In the genomic region with DNA sequence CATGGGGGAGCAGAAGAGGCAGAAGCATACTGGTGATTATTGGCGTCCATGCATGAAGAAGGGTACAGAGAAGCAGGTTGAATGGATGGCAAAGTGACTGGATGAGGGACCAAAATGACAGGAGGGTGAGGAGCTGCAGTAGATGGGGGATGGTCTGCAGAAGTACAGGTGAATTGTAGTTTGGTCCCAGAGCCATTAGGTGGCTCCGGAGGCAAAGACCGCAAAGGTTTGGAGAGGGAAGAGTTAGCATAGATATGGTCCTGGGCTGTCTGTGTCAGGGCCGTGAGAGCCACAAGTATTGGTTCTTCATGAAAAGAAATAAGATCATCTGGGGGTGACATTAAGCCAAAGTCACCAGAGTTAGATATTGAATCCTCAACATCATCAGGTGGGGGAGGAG, we compare ENCODE assay signal across 20 cellular contexts. TPM values are rescaled to one million over a fixed set of nuclear protein-coding genes. Genes with fewer than 3 reads are reported as not detected.
DNase-seq lines count a peak whose midpoint lies in the region; ATAC-seq and TF ChIP-seq lines count a peak whose summit lies in the region.
"Had no signal": no experiment of that assay in that cellular context is flagged by ENCODE, and none has a peak within 500 bp of the region (broad histone marks: within the 10 kb centered on the region; RNA-seq: fewer than 3 reads in every experiment).

No MANE protein-coding gene starts in this region.

- H2AK5ac ChIP-seq in mesendoderm (ENCODE audit: low read length) = no peak overlapping the region

- H3K36me3 ChIP-seq in mesendoderm (ENCODE audit: control insufficient read depth, insufficient read depth, low read length) = no peaks in the 10 kb centered on the region
- H3K36me3 ChIP-seq in PC-9 (ENCODE audit: low read depth) = no peaks in the 10 kb centered on the region
- H3K36me3 ChIP-seq: BLaER1 had no signal

- H2BK15ac ChIP-seq in mesendoderm (replicated peaks; ENCODE audit: low read depth) = no peak overlapping the region

- no peak for ATAC-seq in HG02938 (IDR thresholded peaks at IDR 0.05; ENCODE audit: unreplicated experiment)

- no peak overlapping the region for H3K9ac ChIP-seq in mesendoderm (ENCODE audit: low read length)
- H3K9ac ChIP-seq: BLaER1, GM23248 had no signal

- H3K4me3 ChIP-seq in choroid plexus epithelial cell (ENCODE audit: low read depth, low read length) = no peak overlapping the region
- no peak overlapping the region for H3K4me3 ChIP-seq in mesendoderm (ENCODE audit: low read length)
- H3K4me3 ChIP-seq in PC-9 = no peak overlapping the region
- H3K4me3 ChIP-seq: BLaER1, GM23248 had no signal

- TF ChIP-seq EP300 in Ishikawa (IDR thresholded peaks at IDR 0.05; ENCODE audit: borderline replicate concordance) = no peak

- H3K9me3 ChIP-seq in PC-9 (ENCODE audit: insufficient read depth, low read depth) = peaks cover 15% of the 10 kb centered on the region

- H3K56ac ChIP-seq in mesendoderm (ENCODE audit: low read length) = no peak overlapping the region

- H2BK5ac ChIP-seq in mesendoderm (ENCODE audit: low read length) = no peak overlapping the region

- BruUV-seq in PC-9 (replicated peaks; lab: Mats Ljungman, UMichigan) = no TSS peak

- H3K79me2 ChIP-seq in mesendoderm (ENCODE audit: control insufficient read depth, insufficient read depth, low read length) (no peaks in the 10 kb centered on the region), PC-9 (ENCODE audit: low read depth) (no peaks in the 10 kb centered on the region)

- H3K4me1 ChIP-seq in mesendoderm (ENCODE audit: control insufficient read depth, low read depth, low read length) (no peaks in the 10 kb centered on the region), PC-9 (replicated peaks; ENCODE audit: insufficient read depth) (no peaks in the 10 kb centered on the region)
- H3K4me1 ChIP-seq: BLaER1 had no signal

- no peaks in the 10 kb centered on the region for H3K79me1 ChIP-seq in mesendoderm (ENCODE audit: low read length)

- H3K27ac ChIP-seq in mesendoderm (ENCODE audit: low read depth, low read length) = no peak overlapping the region
- no peak overlapping the region for H3K27ac ChIP-seq in PC-9
- H3K27ac ChIP-seq: 22Rv1, BLaER1, GM23248 had no signal

- H3K18ac ChIP-seq in mesendoderm (ENCODE audit: low read length) = no peak overlapping the region

- H4K5ac ChIP-seq in mesendoderm (ENCODE audit: low read length) = no peak overlapping the region

- no peaks in the 10 kb centered on the region for H3K27me3 ChIP-seq in mesendoderm (ENCODE audit: insufficient read depth, low read length, poor library complexity)
- H3K27me3 ChIP-seq in PC-9 (ENCODE audit: insufficient read depth, low read depth) = no peaks in the 10 kb centered on the region
- H3K27me3 ChIP-seq: BLaER1 had no signal

- H3F3A ChIP-seq in PC-9 (ENCODE audit: insufficient read depth, low read depth) = no peaks in the 10 kb centered on the region

- no CpG with 5 or more reads among the region's 4 CpGs for WGBS in mesendoderm (ENCODE audit: extremely low coverage, insufficient coverage, low lambda C conversion rate)

- H3K4me2 ChIP-seq in mesendoderm (ENCODE audit: low read length) = no peak overlapping the region
- no peak overlapping the region for H3K4me2 ChIP-seq in PC-9
- H3K4me2 ChIP-seq: BLaER1 had no signal

- DNase-seq in DMS 273 (lab: John Stamatoyannopoulos, UW; ENCODE audit: unreplicated experiment) (peak; percentile 2), DMS 273 treated with DMSO at 0.1 percent for 48 hours (lab: John Stamatoyannopoulos, UW) (no peak), choroid plexus epithelial cell (ENCODE audit: low read depth) (no peak), mesendoderm (peak; percentile 19), PC-9 (no peak), erythroblast (lab: John Stamatoyannopoulos, UW) (no peak)
- DNase-seq: DMS153, GM23248, HFFc6, KG1, NCI-H1105, NCI-H1694 treated with DMSO at 0.1 percent for 48 hours, NCI-H2171, NCI-H510A, OCI-M1 had no signal

- no peak overlapping the region for H2BK120ac ChIP-seq in mesendoderm (ENCODE audit: low read depth, low read length)

- intact Hi-C loops in PC-9 (cut with micrococcal nuclease; ENCODE audit: unreplicated experiment) = no loop called here

- H4K20me1 ChIP-seq in PC-9 (ENCODE audit: insufficient read depth) = no peaks in the 10 kb centered on the region
- H4K20me1 ChIP-seq: BLaER1 had no signal

- no peak overlapping the region for H2AFZ ChIP-seq in PC-9
- H2AFZ ChIP-seq: GM23248 had no signal

- CTCF ChIA-PET in PC-9 (lab: Charles Lee) = no interaction called here

- H4K8ac ChIP-seq in mesendoderm (ENCODE audit: low read depth, low read length) = no peak overlapping the region

- no peak for TF ChIP-seq POLR2A in erythroblast (IDR thresholded peaks at IDR 0.05; ENCODE audit: low read length)

- POLR2A ChIA-PET in PC-9 (lab: Charles Lee; ENCODE audit: unreplicated experiment) = no interaction called here

- no peaks in the 10 kb centered on the region for H3K9me2 ChIP-seq in PC-9 (ENCODE audit: insufficient read depth)

- H3K23ac ChIP-seq in mesendoderm (ENCODE audit: low read length) = no peak overlapping the region

- peak; percentile 29 for TF ChIP-seq RAD21 in Ishikawa (IDR thresholded peaks at IDR 0.05; ENCODE audit: low read depth)

- no peak overlapping the region for H3K4ac ChIP-seq in mesendoderm (ENCODE audit: low read depth, low read length)

- TF ChIP-seq CTCF in choroid plexus epithelial cell (conservative IDR thresholded peaks at IDR 0.05; ENCODE audit: low read depth, low read length) = peak; percentile 3
- no peak for TF ChIP-seq CTCF in PC-9 (conservative IDR thresholded peaks at IDR 0.05)

TF ChIP-seq in Ishikawa, 13 proteins besides CTCF, POLR2A, EP300 and RAD21:
- TF ChIP-seq, protein P1, sequence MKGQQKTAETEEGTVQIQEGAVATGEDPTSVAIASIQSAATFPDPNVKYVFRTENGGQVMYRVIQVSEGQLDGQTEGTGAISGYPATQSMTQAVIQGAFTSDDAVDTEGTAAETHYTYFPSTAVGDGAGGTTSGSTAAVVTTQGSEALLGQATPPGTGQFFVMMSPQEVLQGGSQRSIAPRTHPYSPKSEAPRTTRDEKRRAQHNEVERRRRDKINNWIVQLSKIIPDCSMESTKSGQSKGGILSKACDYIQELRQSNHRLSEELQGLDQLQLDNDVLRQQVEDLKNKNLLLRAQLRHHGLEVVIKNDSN (IDR thresholded peaks at IDR 0.05) = no peak
- no peak for TF ChIP-seq EGR1 (IDR thresholded peaks at IDR 0.05)
- TF ChIP-seq, protein P2, sequence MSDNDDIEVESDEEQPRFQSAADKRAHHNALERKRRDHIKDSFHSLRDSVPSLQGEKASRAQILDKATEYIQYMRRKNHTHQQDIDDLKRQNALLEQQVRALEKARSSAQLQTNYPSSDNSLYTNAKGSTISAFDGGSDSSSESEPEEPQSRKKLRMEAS (IDR thresholded peaks at IDR 0.05) = no peak
- no peak for TF ChIP-seq TEAD4 (IDR thresholded peaks at IDR 0.05)
- TF ChIP-seq TCF12 (IDR thresholded peaks at IDR 0.05; ENCODE audit: low read depth) = no peak
- TF ChIP-seq TAF1 (IDR thresholded peaks at IDR 0.05; ENCODE audit: low read depth) = no peak
- TF ChIP-seq, protein P3, sequence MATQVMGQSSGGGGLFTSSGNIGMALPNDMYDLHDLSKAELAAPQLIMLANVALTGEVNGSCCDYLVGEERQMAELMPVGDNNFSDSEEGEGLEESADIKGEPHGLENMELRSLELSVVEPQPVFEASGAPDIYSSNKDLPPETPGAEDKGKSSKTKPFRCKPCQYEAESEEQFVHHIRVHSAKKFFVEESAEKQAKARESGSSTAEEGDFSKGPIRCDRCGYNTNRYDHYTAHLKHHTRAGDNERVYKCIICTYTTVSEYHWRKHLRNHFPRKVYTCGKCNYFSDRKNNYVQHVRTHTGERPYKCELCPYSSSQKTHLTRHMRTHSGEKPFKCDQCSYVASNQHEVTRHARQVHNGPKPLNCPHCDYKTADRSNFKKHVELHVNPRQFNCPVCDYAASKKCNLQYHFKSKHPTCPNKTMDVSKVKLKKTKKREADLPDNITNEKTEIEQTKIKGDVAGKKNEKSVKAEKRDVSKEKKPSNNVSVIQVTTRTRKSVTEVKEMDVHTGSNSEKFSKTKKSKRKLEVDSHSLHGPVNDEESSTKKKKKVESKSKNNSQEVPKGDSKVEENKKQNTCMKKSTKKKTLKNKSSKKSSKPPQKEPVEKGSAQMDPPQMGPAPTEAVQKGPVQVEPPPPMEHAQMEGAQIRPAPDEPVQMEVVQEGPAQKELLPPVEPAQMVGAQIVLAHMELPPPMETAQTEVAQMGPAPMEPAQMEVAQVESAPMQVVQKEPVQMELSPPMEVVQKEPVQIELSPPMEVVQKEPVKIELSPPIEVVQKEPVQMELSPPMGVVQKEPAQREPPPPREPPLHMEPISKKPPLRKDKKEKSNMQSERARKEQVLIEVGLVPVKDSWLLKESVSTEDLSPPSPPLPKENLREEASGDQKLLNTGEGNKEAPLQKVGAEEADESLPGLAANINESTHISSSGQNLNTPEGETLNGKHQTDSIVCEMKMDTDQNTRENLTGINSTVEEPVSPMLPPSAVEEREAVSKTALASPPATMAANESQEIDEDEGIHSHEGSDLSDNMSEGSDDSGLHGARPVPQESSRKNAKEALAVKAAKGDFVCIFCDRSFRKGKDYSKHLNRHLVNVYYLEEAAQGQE (IDR thresholded peaks at IDR 0.05; ENCODE audit: low read depth) = no peak
- TF ChIP-seq ZBTB7A (IDR thresholded peaks at IDR 0.05; ENCODE audit: low read depth) = no peak
- TF ChIP-seq FOXM1 (IDR thresholded peaks at IDR 0.05; ENCODE audit: borderline replicate concordance, low read depth) = no peak
- TF ChIP-seq CEBPB (IDR thresholded peaks at IDR 0.05) = no peak
- TF ChIP-seq CREB1 (IDR thresholded peaks at IDR 0.05; ENCODE audit: low read depth) = no peak
- TF ChIP-seq YY1 (IDR thresholded peaks at IDR 0.05; ENCODE audit: low read depth) = no peak
- no peak for TF ChIP-seq NFIC (IDR thresholded peaks at IDR 0.05)

RNA-seq across cellular contexts. Expression of a gene that starts 59.0 kb away (rescaled TPM):
- polyA plus RNA-seq in mesendoderm (2013, experiment 1 of 2) = 3.3 TPM
- 3.2 TPM for polyA plus RNA-seq in mesendoderm (2013, experiment 2 of 2)
- total RNA-seq in PC-9 (2021) = 7.5 and 9.3 TPM in 2 replicates
- total RNA-seq: HT-29 had no signal

Comparison
In these comparisons a context has a peak if more than half of its experiments do, and no peak if none do; other contexts are left out.
1. DNase-seq: peak in DMS 273 (single experiment) and mesendoderm (single experiment); none in DMS 273 treated with DMSO at 0.1 percent for 48 hours (single experiment), choroid plexus epithelial cell (single experiment), PC-9 (0 of 2) and erythroblast (0 of 2).